ENCODE assay signal across 19 cellular contexts in genomic region chr14:36940476-36940875, GRCh38.
DNase-seq lines count a peak whose midpoint lies in the region; ATAC-seq and TF ChIP-seq lines count a peak whose summit lies in the region.
"Had no signal": no experiment of that assay in that cellular context is flagged by ENCODE, and none has a peak within 500 bp of the region (broad histone marks: within the 10 kb centered on the region; RNA-seq: fewer than 3 reads in every experiment).

No MANE protein-coding gene starts in this region.

- peak overlapping the region; percentile 27 for H2AFZ ChIP-seq in GM23248
- H2AFZ ChIP-seq: GM23338, PC-9 had no signal

- H3F3A ChIP-seq in GM23248 (ENCODE audit: insufficient read depth) = peaks cover 30% of the 10 kb centered on the region

- no peak for TF ChIP-seq POLR2A in esophagus squamous epithelium (IDR thresholded peaks at IDR 0.05)

- H3K36me3 ChIP-seq in GM23248 (ENCODE audit: low read depth) (no peaks in the 10 kb centered on the region), esophagus squamous epithelium (no peaks in the 10 kb centered on the region)
- H3K36me3 ChIP-seq: HAP-1 had no signal

- H4K20me1 ChIP-seq in GM23248 (ENCODE audit: insufficient read depth) = no peaks in the 10 kb centered on the region

- H3K27ac ChIP-seq in GM23248 (no peak overlapping the region), esophagus squamous epithelium (peak overlapping the region in 3 of 4 donors; percentile 48 to 78 (median 71))
- H3K27ac ChIP-seq: PC-9 had no signal

- H3K27me3 ChIP-seq in GM23248 (replicated peaks; ENCODE audit: insufficient read depth) = no peaks in the 10 kb centered on the region
- no peaks in the 10 kb centered on the region for H3K27me3 ChIP-seq in esophagus squamous epithelium

- H3K9me2 ChIP-seq in GM23248 (ENCODE audit: insufficient read depth) = no peaks in the 10 kb centered on the region

- no peaks in the 10 kb centered on the region for H3K79me2 ChIP-seq in GM23248 (ENCODE audit: insufficient read depth)

- ATAC-seq in sciatic nerve (peak; percentile 28), HG02571 (IDR thresholded peaks at IDR 0.05; ENCODE audit: unreplicated experiment) (no peak), HG02840 (IDR thresholded peaks at IDR 0.05; ENCODE audit: low FRiP score, unreplicated experiment) (no peak)
- ATAC-seq: GM23338 had no signal

- H3K4me3 ChIP-seq in GM23248 (no peak overlapping the region), esophagus squamous epithelium (peak overlapping the region in 1 of 4 donors; percentile 4)
- H3K4me3 ChIP-seq: GM23338, HAP-1, PC-9 had no signal

- H3K4me1 ChIP-seq in GM23248 (ENCODE audit: insufficient read depth) (peaks cover 45% of the 10 kb centered on the region), esophagus squamous epithelium (peaks cover 0 to 75% (median 8%) of the 10 kb centered on the region in 3 donors)

- WGBS in GM23248 (ENCODE audit: low coverage in 1 of 2, low lambda C conversion rate in 2 of 2, missing lambda C conversion rate in 2 of 2), 2 experiments = 39 to 45% methylated on average over 4 of the region's 4 CpGs
- 31 to 39% methylated on average over 4 of the region's 4 CpGs for WGBS in esophagus squamous epithelium, 2 donors

- no peak overlapping the region for H3K4me2 ChIP-seq in GM23248 (ENCODE audit: unreplicated experiment)
- H3K4me2 ChIP-seq: GM23338, PC-9 had no signal

- intact Hi-C loops in esophagus squamous epithelium (cut with DNase I) = loop anchor here (10.0 kb wide), 3 partner anchors 166 to 276 kb away; partner anchors contain the start of gene PAX9
- intact Hi-C loops in sciatic nerve (cut with DNase I) = no loop called here

- H3K9me3 ChIP-seq in GM23248 (ENCODE audit: low read depth) = no peaks in the 10 kb centered on the region
- H3K9me3 ChIP-seq in esophagus squamous epithelium = no peaks in the 10 kb centered on the region
- H3K9me3 ChIP-seq: HAP-1 had no signal

- no peak for TF ChIP-seq CTCF in esophagus squamous epithelium (IDR thresholded peaks at IDR 0.05)

- no peak overlapping the region for H3K9ac ChIP-seq in GM23248

- in situ Hi-C loops in GM23248 (cut with MboI) (loop anchor here (25.0 kb wide), 1 partner anchor 278 kb away; the partner anchor contains the start of gene PAX9), ACHN (cut with HindIII; ENCODE audit: low pct_ligation_motif_present, low pct_unique_long_range_greater_than_20kb, low sequenced_read_pairs) (no loop called here)

- DNase-seq in GM23248 = peak; percentile 22
- peak; percentile 48 for DNase-seq in NCI-H69 (lab: John Stamatoyannopoulos, UW)
- DNase-seq in esophagus squamous epithelium (lab: John Stamatoyannopoulos, UW) = no peak
- DNase-seq in sciatic nerve (ENCODE audit: low spot score) = no peak
- no peak for DNase-seq in ACHN
- DNase-seq: DND-41, NCI-H1092, NCI-H1436, NCI-H1930, NCI-H510A, NCI-H748 treated with DMSO at 0.1 percent for 48 hours, PC-9, RPMI8226, SHP77, SW 1271 had no signal

Comparison
In these comparisons a context has a peak if more than half of its experiments do, and no peak if none do; other contexts are left out.
1. DNase-seq: peak in GM23248 (single experiment) and NCI-H69 (single experiment); none in esophagus squamous epithelium (single experiment), sciatic nerve (single experiment) and ACHN (single experiment).